ENCODE assay signal across 8 cellular contexts in genomic region chr9:105385372-105385985, GRCh38.
DNase-seq lines count a peak whose midpoint lies in the region; ATAC-seq and TF ChIP-seq lines count a peak whose summit lies in the region.

No MANE protein-coding gene starts in this region.

- H3K27ac ChIP-seq in ACC112 (ENCODE audit: low read depth, low read length) (peak overlapping the region; percentile 40), SU-DHL-6 (ENCODE audit: low read depth, low read length) (no peak overlapping the region), stomach smooth muscle (ENCODE audit: low read length) (no peak overlapping the region), hepatocyte (no peak overlapping the region)

- H3K27me3 ChIP-seq in ACC112 (ENCODE audit: insufficient read depth, low read length), result no peaks in the 10 kb centered on the region
- H3K27me3 ChIP-seq in SU-DHL-6 (ENCODE audit: low read length), result no peaks in the 10 kb centered on the region
- H3K27me3 ChIP-seq in stomach smooth muscle (ENCODE audit: control insufficient read depth in 1 of 2, insufficient read depth in 2 of 2, low read length in 2 of 2), result no peaks in the 10 kb centered on the region
- no peaks in the 10 kb centered on the region for H3K27me3 ChIP-seq in hepatocyte

- H3K9me2 ChIP-seq in SU-DHL-6 (replicated peaks; ENCODE audit: insufficient read depth, low read length) (no peaks in the 10 kb centered on the region), hepatocyte (replicated peaks; ENCODE audit: insufficient read depth) (no peaks in the 10 kb centered on the region)

- H3K9me3 ChIP-seq in SU-DHL-6 (ENCODE audit: insufficient read depth, low read length), result no peaks in the 10 kb centered on the region
- no peaks in the 10 kb centered on the region for H3K9me3 ChIP-seq in stomach smooth muscle (ENCODE audit: control insufficient read depth in 2 of 2, low read length in 2 of 2)
- H3K9me3 ChIP-seq in hepatocyte (ENCODE audit: low read depth), result no peaks in the 10 kb centered on the region

- H3K4me1 ChIP-seq in ACC112 (ENCODE audit: control insufficient read depth, insufficient read depth, low read length, unreplicated experiment) (peaks cover 18% of the 10 kb centered on the region), stomach smooth muscle (ENCODE audit: control insufficient read depth, insufficient read depth, low read length) (no peaks in the 10 kb centered on the region), hepatocyte (ENCODE audit: insufficient read depth) (no peaks in the 10 kb centered on the region)

- peak overlapping the region; percentile 83 for H3K4me3 ChIP-seq in ACC112 (ENCODE audit: low read depth, low read length)
- peak overlapping the region; percentile 30 for H3K4me3 ChIP-seq in SU-DHL-6 (ENCODE audit: insufficient read depth, low read length, poor library complexity, severe bottlenecking)
- peak overlapping the region; percentile 22 to 47 for H3K4me3 ChIP-seq in stomach smooth muscle (ENCODE audit: low read length in 2 of 2)
- no peak overlapping the region for H3K4me3 ChIP-seq in hepatocyte

- H3K36me3 ChIP-seq in ACC112 (ENCODE audit: insufficient read depth, low read length) (peaks cover 4% of the 10 kb centered on the region), SU-DHL-6 (ENCODE audit: low read length) (no peaks in the 10 kb centered on the region), stomach smooth muscle (ENCODE audit: control insufficient read depth in 2 of 2, insufficient read depth in 2 of 2, low read length in 2 of 2) (no peaks in the 10 kb centered on the region), hepatocyte (replicated peaks; ENCODE audit: insufficient read depth, low read depth) (no peaks in the 10 kb centered on the region)

- H3K79me2 ChIP-seq in ACC112 (ENCODE audit: control insufficient read depth, insufficient read depth, low read length, unreplicated experiment) (peaks cover 4% of the 10 kb centered on the region), SU-DHL-6 (ENCODE audit: insufficient read depth, low read length) (no peaks in the 10 kb centered on the region), hepatocyte (no peaks in the 10 kb centered on the region)

- H3K9ac ChIP-seq in SU-DHL-6 (ENCODE audit: low read length) (no peak overlapping the region), stomach smooth muscle (ENCODE audit: low read length in 2 of 2) (no peak overlapping the region)

- H3K4me2 ChIP-seq in SU-DHL-6 (ENCODE audit: low read depth, low read length, poor library complexity, severe bottlenecking) (peak overlapping the region; percentile 59), hepatocyte (no peak overlapping the region)

- no peaks in the 10 kb centered on the region for H3F3A ChIP-seq in SU-DHL-6 (ENCODE audit: insufficient read depth)

- no peak for TF ChIP-seq CTCF in SU-DHL-6 (IDR thresholded peaks at IDR 0.05; ENCODE audit: insufficient read depth, low read length, poor library complexity, severe bottlenecking)
- no peak for TF ChIP-seq CTCF in hepatocyte (IDR thresholded peaks at IDR 0.05; ENCODE audit: poor library complexity)

- H4K20me1 ChIP-seq in SU-DHL-6 (ENCODE audit: low read depth, low read length) (no peaks in the 10 kb centered on the region), hepatocyte (ENCODE audit: insufficient read depth, poor library complexity, severe bottlenecking) (no peaks in the 10 kb centered on the region)

- 88% methylated on average over 9 of the region's 9 CpGs for WGBS in hepatocyte (ENCODE audit: low lambda C conversion rate, missing lambda C conversion rate)

- peak; percentile 99 for ATAC-seq in GM18909 (IDR thresholded peaks at IDR 0.05; ENCODE audit: poor library complexity, unreplicated experiment)
- ATAC-seq in HG03066 (IDR thresholded peaks at IDR 0.05; ENCODE audit: low read depth, unreplicated experiment), result peak; percentile 99

- TF ChIP-seq POLR2A in erythroblast (IDR thresholded peaks at IDR 0.05; ENCODE audit: low read length), result peak; percentile 58

- H2AFZ ChIP-seq in ACC112 (ENCODE audit: low read length, unreplicated experiment) (peak overlapping the region; percentile 38), SU-DHL-6 (ENCODE audit: low read depth, low read length, severe bottlenecking) (no peak overlapping the region), hepatocyte (no peak overlapping the region)

- peak; percentile 77 to 79 for DNase-seq in erythroblast (lab: John Stamatoyannopoulos, UW)
- DNase-seq in hepatocyte (ENCODE audit: low spot score), result no peak
- DNase-seq in NCI-H510A (lab: John Stamatoyannopoulos, UW), result no peak

Comparison
In these comparisons a context has a peak if more than half of its experiments do, and no peak if none do; other contexts are left out.
1. DNase-seq: peak in erythroblast (2 of 2); none in hepatocyte (single experiment) and NCI-H510A (single experiment).